8 cellular contexts compared by ENCODE assay signal in genomic region chr6:35240838-35241801, GRCh38. TPM values are rescaled to one million over a fixed set of nuclear protein-coding genes. Genes with fewer than 3 reads are reported as not detected.
DNase-seq lines count a peak whose midpoint lies in the region; ATAC-seq and TF ChIP-seq lines count a peak whose summit lies in the region.

No MANE protein-coding gene starts in this region.

- TF ChIP-seq CTCF in CD14-positive monocyte (IDR thresholded peaks at IDR 0.05): peak; percentile 97

- intact Hi-C loops in CD14-positive monocyte (cut with micrococcal nuclease): loop anchor here (2.0 to 10.0 kb wide), 2 partner anchors 254 to 256 kb away; no protein-coding TSS in a partner anchor

- H3K9me3 Mint-ChIP-seq in CD14-positive monocyte: no peaks in the 10 kb centered on the region

- no peaks in the 10 kb centered on the region for H3K36me3 ChIP-seq in H7 (replicated peaks; ENCODE audit: control insufficient read depth, insufficient read depth, low read length)

- peaks cover 19% of the 10 kb centered on the region for H3K27me3 ChIP-seq in H7 (ENCODE audit: control insufficient read depth, insufficient read depth, low read length)

- H3K36me3 Mint-ChIP-seq in CD14-positive monocyte: peaks cover 0 to 8% of the 10 kb centered on the region in 2 donors

- no peak for ATAC-seq in GM18868 (IDR thresholded peaks at IDR 0.05; ENCODE audit: unreplicated experiment)

- H3K4me3 ChIP-seq in H7 (ENCODE audit: insufficient read depth, low read depth, low read length): no peak overlapping the region

- no peak overlapping the region for H3K4me3 Mint-ChIP-seq in CD14-positive monocyte

- peaks cover 0 to 3% (median 2%) of the 10 kb centered on the region in 3 donors for H3K27me3 Mint-ChIP-seq in CD14-positive monocyte (ENCODE audit: low read depth in 3 of 3)

- no peak overlapping the region for H3K27ac Mint-ChIP-seq in CD14-positive monocyte

- DNase-seq in CD14-positive monocyte (ENCODE audit: low spot score): peak; percentile 58
- DNase-seq in H7: peak; percentile 94
- DNase-seq in NCI-H510A treated with DMSO at 0.1 percent for 48 hours (lab: John Stamatoyannopoulos, UW): peak; percentile 92
- DNase-seq in activated CD4-positive, alpha-beta T cell treated with anti-CD3 and anti-CD28 coated beads, Interleukin-2, amount 50 U/mL, for 48 hours: peak; percentile 83 to 84
- DNase-seq in ecto neural progenitor cell (ENCODE audit: low spot score): peak; percentile 86
- peak; percentile 82 for DNase-seq in medulla oblongata (ENCODE audit: extremely low spot score)
- peak; percentile 55 for DNase-seq in stimulated activated CD8-positive, alpha-beta memory T cell treated with anti-CD3 and anti-CD28 coated beads, Interleukin-15, amount 100 ng/mL, for 24 hours (ENCODE audit: low read depth)

- peaks cover 10% of the 10 kb centered on the region for H3K4me1 Mint-ChIP-seq in CD14-positive monocyte

RNA-seq across cellular contexts. Expression of gene ZNF76, which starts 18.4 kb away (rescaled TPM):
- 1 to 10 TPM; 6.8 to 9.6 TPM for polyA plus RNA-seq in CD14-positive monocyte
- total RNA-seq in H7 (2014; rRNA removed; shearing (Covaris generic)): 13.8 and 17.2 TPM in 2 replicates

RNA-seq across cellular contexts. Expression of gene SCUBE3, which starts 27.4 kb away (rescaled TPM):
- polyA plus RNA-seq in CD14-positive monocyte: not detected
- total RNA-seq in H7 (2014; rRNA removed; shearing (Covaris generic)): 0.45 and 0.70 TPM in 2 replicates

RNA-seq across cellular contexts. Expression of gene DEF6, which starts 56.5 kb away (rescaled TPM):
- polyA plus RNA-seq in CD14-positive monocyte: 10 to 100 TPM; 41.2 to 59.3 TPM
- total RNA-seq in H7 (2014; rRNA removed; shearing (Covaris generic)): 6.5 and 10.1 TPM in 2 replicates
